ENCODE assay signal across 20 cellular contexts in genomic region chr2:36594849-36595248, GRCh38.
"Had no signal": no experiment of that assay in that cellular context is flagged by ENCODE, and none has a peak within 500 bp of the region (broad histone marks: within the 10 kb centered on the region; RNA-seq: fewer than 3 reads in every experiment).

No MANE protein-coding gene starts in this region.

- H3K4me3 Mint-ChIP-seq: activated CD8-positive, alpha-beta T cell treated with anti-CD3 and anti-CD28 coated beads for 36 hours had no signal

- H3K9me3 Mint-ChIP-seq: activated B cell treated with CpG ODN at 0.5 μM for 24 hours; activated CD8-positive, alpha-beta T cell treated with anti-CD3 and anti-CD28 coated beads for 36 hours; activated naive CD4-positive, alpha-beta T cell treated with anti-CD3 and anti-CD28 coated beads, Interleukin-2, amount 50 U/mL, for 24 hours; neural progenitor cell had no signal

- H3K4me3 ChIP-seq: heart left ventricle, lower lobe of right lung, neural progenitor cell, tibial artery, vagina had no signal

- H3K9ac ChIP-seq: neural progenitor cell had no signal

- DNase-seq: activated B cell treated with CpG ODN at 0.5 μM for 24 hours; activated CD4-positive, alpha-beta T cell treated with anti-CD3 and anti-CD28 coated beads for 48 hours; activated CD8-positive, alpha-beta memory T cell treated with anti-CD3 and anti-CD28 coated beads, Interleukin-2, amount 50 U/mL, for 4 hours; activated CD8-positive, alpha-beta T cell treated with anti-CD3 and anti-CD28 coated beads for 36 hours; activated effector memory CD4-positive, alpha-beta T cell treated with anti-CD3 and anti-CD28 coated beads, Interleukin-2, amount 50 U/mL, for 16 hours; activated T-cell treated with anti-CD3 and anti-CD28 coated beads, Interleukin-2, amount 50 U/mL, for 48 hours; adrenal gland; caudate nucleus; cortex of kidney; effector CD8-positive, alpha-beta T cell; foreskin melanocyte; heart left ventricle; lower lobe of right lung; stimulated activated CD4-positive, alpha-beta T cell treated with anti-CD3 and anti-CD28 coated beads, Interleukin-15, amount 100 ng/mL, for 24 hours; stimulated activated CD4-positive, alpha-beta T cell treated with anti-CD3 and anti-CD28 coated beads, Interleukin-4, amount 100 ng/mL, for 1 hour; stimulated activated naive B cell treated with anti-CD40 and anti-IgM and Interleukin-4, amounts not matched to agents 10 μg/mL and 1 μg/mL and 100 μg/mL, for 72 hours; tibial artery had no signal

- H3K27me3 Mint-ChIP-seq: activated B cell treated with CpG ODN at 0.5 μM for 24 hours; activated CD8-positive, alpha-beta T cell treated with anti-CD3 and anti-CD28 coated beads for 36 hours; activated naive CD4-positive, alpha-beta T cell treated with anti-CD3 and anti-CD28 coated beads, Interleukin-2, amount 50 U/mL, for 24 hours; stimulated activated naive B cell treated with anti-CD40 and anti-IgM and Interleukin-4, amounts not matched to agents 10 μg/mL and 1 μg/mL and 100 μg/mL, for 72 hours had no signal

- H3K27me3 ChIP-seq: adrenal gland, heart left ventricle, tibial artery, vagina had no signal

- H3K27ac Mint-ChIP-seq: activated B cell treated with CpG ODN at 0.5 μM for 24 hours; activated CD8-positive, alpha-beta T cell treated with anti-CD3 and anti-CD28 coated beads for 36 hours; activated naive CD4-positive, alpha-beta T cell treated with anti-CD3 and anti-CD28 coated beads, Interleukin-2, amount 50 U/mL, for 24 hours; neural progenitor cell; stimulated activated naive B cell treated with anti-CD40 and anti-IgM and Interleukin-4, amounts not matched to agents 10 μg/mL and 1 μg/mL and 100 μg/mL, for 72 hours had no signal

- H3K9me3 ChIP-seq: adrenal gland, heart left ventricle, lower lobe of right lung, tibial artery, vagina had no signal

- H3K4me2 ChIP-seq: neural progenitor cell had no signal

- H3K27ac ChIP-seq: adrenal gland, heart left ventricle, lower lobe of right lung, neural progenitor cell, tibial artery, vagina had no signal

- ATAC-seq: activated CD8-positive, alpha-beta T cell treated with anti-CD3 and anti-CD28 coated beads for 36 hours; heart left ventricle; lower lobe of right lung; stimulated activated naive B cell treated with anti-CD40 and anti-IgM and Interleukin-4, amounts not matched to agents 10 μg/mL and 1 μg/mL and 100 μg/mL, for 72 hours had no signal

- H3K36me3 ChIP-seq: neural progenitor cell had no signal

- H2AFZ ChIP-seq: neural progenitor cell had no signal
